In genomic region chr3:14145236-14145635, GRCh38 we compare ENCODE assay signal across 8 cellular contexts. TPM values are rescaled to one million over a fixed set of nuclear protein-coding genes. Genes with fewer than 3 reads are reported as not detected.
DNase-seq lines count a peak whose midpoint lies in the region; ATAC-seq, FAIRE-seq and TF ChIP-seq lines count a peak whose summit lies in the region.

No MANE protein-coding gene starts in this region.

- peak overlapping the region; percentile 98 to 100 (median 100) for H3K27ac Mint-ChIP-seq in CD8-positive, alpha-beta memory T cell

- H3K27me3 ChIP-seq in CD8-positive, alpha-beta memory T cell (ENCODE audit: insufficient read depth, low read length, poor library complexity, severe bottlenecking): no peaks in the 10 kb centered on the region
- H3K27me3 ChIP-seq in SJCRH30 (no peaks in the 10 kb centered on the region), esophagus (ENCODE audit: control insufficient read depth in 1 of 2, insufficient read depth in 2 of 2, low read length in 2 of 2) (no peaks in the 10 kb centered on the region), psoas muscle (ENCODE audit: insufficient read depth in 3 of 3, low read length in 2 of 3) (no peaks in the 10 kb centered on the region)

- CTCF ChIA-PET in CD8-positive, alpha-beta memory T cell (lab: Charles Lee): interaction anchor here (0.6 to 4.4 kb wide), 8 partner anchors 13 to 249 kb away, joined by 3 to 24 read pairs (median 4); partner anchors contain the start of genes CHCHD4, LSM3, TMEM43 and XPC

- FAIRE-seq in HTR-8/SVneo (lab: Jason Lieb, UNC): no peak

- POLR2A ChIA-PET in CD8-positive, alpha-beta memory T cell (lab: Charles Lee): interaction anchor here (0.5 to 2.0 kb wide), 8 partner anchors 16 to 506 kb away, joined by 3 to 22 read pairs (median 3); partner anchors contain the start of genes CCDC174, CHCHD4, LSM3 and TMEM43

- H3K4me3 ChIP-seq in CD8-positive, alpha-beta memory T cell (ENCODE audit: low read length): no peak overlapping the region
- H3K4me3 ChIP-seq in SJCRH30 (no peak overlapping the region), esophagus (ENCODE audit: low read depth in 1 of 2, low read length in 2 of 2) (no peak overlapping the region), psoas muscle (no peak overlapping the region)

- peak in 1 of 5 donors; percentile 42 for DNase-seq in CD8-positive, alpha-beta memory T cell
- no peak for DNase-seq in SJCRH30
- DNase-seq in psoas muscle: no peak
- no peak for DNase-seq in NK-92 (lab: John Stamatoyannopoulos, UW; ENCODE audit: unreplicated experiment)
- no peak for DNase-seq in SKM-1 (lab: John Stamatoyannopoulos, UW; ENCODE audit: unreplicated experiment)
- DNase-seq in HTR-8/SVneo (ENCODE audit: insufficient read length, low spot score): no peak

- peaks cover 54% of the 10 kb centered on the region for H3K4me1 ChIP-seq in CD8-positive, alpha-beta memory T cell (ENCODE audit: insufficient read depth, low read length)
- peaks cover 28% of the 10 kb centered on the region for H3K4me1 ChIP-seq in SJCRH30
- H3K4me1 ChIP-seq in esophagus (ENCODE audit: control insufficient read depth in 2 of 2, insufficient read depth in 2 of 2, low read length in 1 of 2): peaks cover 0 to 9% of the 10 kb centered on the region in 2 donors
- H3K4me1 ChIP-seq in psoas muscle: peaks cover 33% of the 10 kb centered on the region

- H3K9me3 ChIP-seq in CD8-positive, alpha-beta memory T cell (ENCODE audit: low read length): no peaks in the 10 kb centered on the region
- no peaks in the 10 kb centered on the region for H3K9me3 ChIP-seq in SJCRH30 (replicated peaks)
- no peaks in the 10 kb centered on the region for H3K9me3 ChIP-seq in esophagus (ENCODE audit: control insufficient read depth in 2 of 2, insufficient read depth in 1 of 2, low read depth in 1 of 2, low read length in 1 of 2)
- no peaks in the 10 kb centered on the region for H3K9me3 ChIP-seq in psoas muscle

- peaks cover 0 to 4% of the 10 kb centered on the region in 2 donors for H3K27me3 Mint-ChIP-seq in CD8-positive, alpha-beta memory T cell

- H3K27ac ChIP-seq in CD8-positive, alpha-beta memory T cell (ENCODE audit: low read depth, low read length): peak overlapping the region; percentile 94
- H3K27ac ChIP-seq in SJCRH30 (peak overlapping the region; percentile 77), esophagus (ENCODE audit: low read depth in 2 of 2, low read length in 1 of 2) (peak overlapping the region; percentile 23 to 85), psoas muscle (peak overlapping the region; percentile 79)

- intact Hi-C loops in psoas muscle (cut with DNase I): no loop called here

- H3K9me3 Mint-ChIP-seq in CD8-positive, alpha-beta memory T cell: no peaks in the 10 kb centered on the region

- peaks cover 55 to 64% (median 62%) of the 10 kb centered on the region in 3 donors for H3K4me1 Mint-ChIP-seq in CD8-positive, alpha-beta memory T cell

- H3K36me3 ChIP-seq in CD8-positive, alpha-beta memory T cell (ENCODE audit: insufficient read depth, low read length): peaks cover 14% of the 10 kb centered on the region
- peaks cover 2% of the 10 kb centered on the region; the same call in 1 of the 2 replicates for H3K36me3 ChIP-seq in SJCRH30
- peaks cover 8 to 44% of the 10 kb centered on the region in 2 donors for H3K36me3 ChIP-seq in esophagus (ENCODE audit: control insufficient read depth in 2 of 2, insufficient read depth in 2 of 2, low read length in 1 of 2)
- peaks cover 0 to 74% of the 10 kb centered on the region in 2 donors for H3K36me3 ChIP-seq in psoas muscle (ENCODE audit: insufficient read depth in 1 of 2, low read depth in 1 of 2)

- WGBS in esophagus, 2 donors: 86 to 90% methylated on average over 9 of the region's 9 CpGs
- WGBS in psoas muscle, 3 donors: 82 to 86% (median 83%) methylated on average over 9 of the region's 9 CpGs

- no peak for TF ChIP-seq CTCF in psoas muscle (IDR thresholded peaks at IDR 0.05)

- H3K4me3 Mint-ChIP-seq in CD8-positive, alpha-beta memory T cell: peak overlapping the region in 4 of 7 donors; percentile 36 to 80 (median 51)

- H3K36me3 Mint-ChIP-seq in CD8-positive, alpha-beta memory T cell: peaks cover 0 to 77% (median 16%) of the 10 kb centered on the region in 3 donors

- no peak for ATAC-seq in psoas muscle
- ATAC-seq in HG02798 (IDR thresholded peaks at IDR 0.05; ENCODE audit: poor library complexity, unreplicated experiment): no peak

RNA-seq across cellular contexts. Expression of gene TMEM43, which starts 20.4 kb away (rescaled TPM):
- total RNA-seq in CD8-positive, alpha-beta memory T cell: 10 to 100 TPM; 48.8 to 49.4 TPM
- polyA plus RNA-seq in CD8-positive, alpha-beta memory T cell: 75.3 TPM
- 66.4 and 68.7 TPM in 2 replicates for total RNA-seq in SJCRH30 (2014; rRNA removed; shearing (Covaris generic))
- polyA plus RNA-seq in esophagus (10 to 100 TPM; 41.4 to 45.6 TPM), psoas muscle (10 to 100 TPM; 41.5 to 79.0 (median 48.5) TPM)
- 100 to 1,000 TPM in 1 of 4 donors, 10 to 100 TPM in 3; 28.2 to 107 (median 34.2) TPM for total RNA-seq in psoas muscle

RNA-seq across cellular contexts. Expression of gene CHCHD4, which starts 20.6 kb away (rescaled TPM):
- total RNA-seq in CD8-positive, alpha-beta memory T cell: 10 to 100 TPM; 21.7 to 21.8 TPM
- polyA plus RNA-seq in CD8-positive, alpha-beta memory T cell: 13.9 TPM
- 22.5 and 27.0 TPM in 2 replicates for total RNA-seq in SJCRH30 (2014; rRNA removed; shearing (Covaris generic))
- 10 to 100 TPM in 1 of 2 donors, 1 to 10 TPM in 1; 6.5 to 14.9 TPM for polyA plus RNA-seq in esophagus
- total RNA-seq in psoas muscle: 10 to 100 TPM; 18.5 to 26.8 (median 19.5) TPM
- 10 to 100 TPM; 29.5 to 55.4 (median 38.0) TPM for polyA plus RNA-seq in psoas muscle

RNA-seq across cellular contexts. Expression of gene XPC, which starts 33.2 kb away (rescaled TPM):
- total RNA-seq in CD8-positive, alpha-beta memory T cell: 10 to 100 TPM; 38.8 to 38.9 TPM
- polyA plus RNA-seq in CD8-positive, alpha-beta memory T cell: 44.0 TPM
- total RNA-seq in SJCRH30 (2014; rRNA removed; shearing (Covaris generic)): 16.3 and 21.0 TPM in 2 replicates
- polyA plus RNA-seq in esophagus: 10 to 100 TPM; 12.1 to 12.6 TPM
- total RNA-seq in psoas muscle: 10 to 100 TPM; 15.1 to 19.5 (median 16.8) TPM
- 1 to 10 TPM; 5.3 to 8.4 (median 6.2) TPM for polyA plus RNA-seq in psoas muscle

RNA-seq across cellular contexts. Expression of gene LSM3, which starts 33.4 kb away (rescaled TPM):
- total RNA-seq in CD8-positive, alpha-beta memory T cell: 10 to 100 TPM; 25.8 to 26.6 TPM
- polyA plus RNA-seq in CD8-positive, alpha-beta memory T cell: 22.9 TPM
- total RNA-seq in SJCRH30 (2014; rRNA removed; shearing (Covaris generic)): 26.9 and 27.5 TPM in 2 replicates
- polyA plus RNA-seq in esophagus: 10 to 100 TPM in 1 of 2 donors, 1 to 10 TPM in 1; 5.3 to 10.8 TPM
- 10 to 100 TPM; 11.1 to 14.9 (median 13.2) TPM for total RNA-seq in psoas muscle
- polyA plus RNA-seq in psoas muscle: 10 to 100 TPM; 13.9 to 20.2 (median 17.7) TPM
